Comparison of ENCODE assay signal across 9 cellular contexts in genomic region chr22:45101828-45102227, GRCh38.
A peak's percentile ranks its signal among the peaks of the same experiment; 100 is the strongest.
DNase-seq lines count a peak whose midpoint lies in the region; ATAC-seq lines count a peak whose summit lies in the region.
"Had no signal": no experiment of that assay in that cellular context is flagged by ENCODE, and none has a peak within 500 bp of the region (broad histone marks: within the 10 kb centered on the region; RNA-seq: fewer than 3 reads in every experiment).

No MANE protein-coding gene starts in this region.

- H3K27me3 Mint-ChIP-seq in CD4-positive, alpha-beta memory T cell = peaks cover 21 to 34% of the 10 kb centered on the region in 2 donors
- H3K27me3 Mint-ChIP-seq in immature natural killer cell (ENCODE audit: low read depth in 3 of 3) = peaks cover 4 to 17% (median 7%) of the 10 kb centered on the region in 3 donors

- H3K4me3 ChIP-seq in CD4-positive, alpha-beta memory T cell (ENCODE audit: low read length in 2 of 2) = no peak overlapping the region
- H3K4me3 ChIP-seq: SK-N-MC had no signal

- CTCF ChIA-PET in CD4-positive, alpha-beta memory T cell (lab: Charles Lee; ENCODE audit: partially characterized antibody) = no interaction called here

- H3K9me3 Mint-ChIP-seq in CD4-positive, alpha-beta memory T cell = peaks cover 0 to 2% (median 0%) of the 10 kb centered on the region in 8 donors
- no peaks in the 10 kb centered on the region for H3K9me3 Mint-ChIP-seq in immature natural killer cell

- H3K9me3 ChIP-seq in CD4-positive, alpha-beta memory T cell (ENCODE audit: control insufficient read depth in 1 of 2, low read length in 2 of 2) = no peaks in the 10 kb centered on the region

- H3K27ac Mint-ChIP-seq in CD4-positive, alpha-beta memory T cell = peak overlapping the region in 1 of 7 donors; percentile 37
- H3K27ac Mint-ChIP-seq in immature natural killer cell = no peak overlapping the region

- no peaks in the 10 kb centered on the region for H3K36me3 ChIP-seq in CD4-positive, alpha-beta memory T cell (ENCODE audit: insufficient read depth, low read length)

- no peaks in the 10 kb centered on the region for H3K36me3 Mint-ChIP-seq in CD4-positive, alpha-beta memory T cell
- H3K36me3 Mint-ChIP-seq in immature natural killer cell = no peaks in the 10 kb centered on the region

- H3K4me3 Mint-ChIP-seq in CD4-positive, alpha-beta memory T cell = no peak overlapping the region
- no peak overlapping the region for H3K4me3 Mint-ChIP-seq in immature natural killer cell

- POLR2A ChIA-PET in CD4-positive, alpha-beta memory T cell (lab: Charles Lee; ENCODE audit: partially characterized antibody) = no interaction called here

- no peaks in the 10 kb centered on the region for H3K27me3 ChIP-seq in CD4-positive, alpha-beta memory T cell (ENCODE audit: insufficient read depth, low read length)

- H3K4me1 ChIP-seq in CD4-positive, alpha-beta memory T cell (ENCODE audit: insufficient read depth, low read length) = no peaks in the 10 kb centered on the region

- H3K4me1 Mint-ChIP-seq in CD4-positive, alpha-beta memory T cell = peaks cover 0 to 1% (median 0%) of the 10 kb centered on the region in 4 donors
- no peaks in the 10 kb centered on the region for H3K4me1 Mint-ChIP-seq in immature natural killer cell

- no peak for ATAC-seq in GM18861 (IDR thresholded peaks at IDR 0.05; ENCODE audit: unreplicated experiment)

- peak in 4 of 5 donors; percentile 5 to 26 (median 16) for DNase-seq in CD4-positive, alpha-beta memory T cell
- DNase-seq in GOT3 (lab: John Stamatoyannopoulos, UW) (peak; percentile 22), NCI-H774 (lab: John Stamatoyannopoulos, UW) (peak; percentile 9), astrocyte of the hippocampus (ENCODE audit: low read depth, low spot score) (peak; percentile 76), immature natural killer cell (peak; percentile 6 to 16 (median 7))
- peak; percentile 29 for DNase-seq in stimulated activated CD4-positive, alpha-beta T cell treated with anti-CD3 and anti-CD28 coated beads, Interleukin-4, amount 100 ng/mL, for 24 hours
- DNase-seq in effector CD4-positive, alpha-beta T cell = no peak

- no peak overlapping the region for H3K27ac ChIP-seq in CD4-positive, alpha-beta memory T cell (ENCODE audit: low read depth, low read length)
- H3K27ac ChIP-seq: SK-N-MC had no signal

- intact Hi-C loops in CD4-positive, alpha-beta memory T cell (cut with micrococcal nuclease) = no loop called here
